ENCODE assay signal across 16 cellular contexts in the genomic region with DNA sequence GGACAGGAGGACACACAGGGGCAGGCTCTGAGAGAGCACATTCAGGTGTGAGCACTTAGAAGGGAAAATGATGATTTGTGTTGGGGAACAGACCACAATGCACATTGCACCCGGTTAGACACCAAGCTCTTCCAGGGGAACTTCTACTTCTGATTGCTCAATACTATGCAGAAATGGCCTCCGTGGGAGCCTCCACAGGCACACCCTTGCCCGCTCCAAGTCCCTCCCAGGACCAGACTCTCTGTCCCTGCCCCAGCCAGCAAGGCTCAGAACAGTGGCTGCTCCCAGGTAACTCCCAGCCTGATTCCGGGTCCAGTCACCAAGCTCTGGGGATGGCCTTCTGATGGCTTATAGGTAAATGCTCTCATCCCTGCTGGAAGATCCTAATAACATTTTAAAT.
"Had no signal": no experiment of that assay in that cellular context is flagged by ENCODE, and none has a peak within 500 bp of the region (broad histone marks: within the 10 kb centered on the region; RNA-seq: fewer than 3 reads in every experiment).

No MANE protein-coding gene starts in this region.

- DNase-seq: activated CD4-positive, alpha-beta memory T cell treated with anti-CD3 and anti-CD28 coated beads, Interleukin-2, amount 10 ng/mL, durations not matched to agents 7 days and 5 days; activated CD4-positive, alpha-beta T cell treated with anti-CD3 and anti-CD28 coated beads for 1 hour; activated naive CD4-positive, alpha-beta T cell; activated naive CD8-positive, alpha-beta T cell treated with anti-CD3 and anti-CD28 coated beads, Interleukin-2, amount 50 U/mL, for 24 hours; caudate nucleus; colonic mucosa; effector CD4-positive, alpha-beta T cell; left ventricle myocardium superior had no signal

- H3K9me3 ChIP-seq: colonic mucosa, heart left ventricle, tibial artery had no signal

- H3K36me3 Mint-ChIP-seq: neural progenitor cell; stimulated activated effector memory CD8-positive, alpha-beta T cell treated with anti-CD3 and anti-CD28 coated beads, Interleukin-12 subunit alpha, Interleukin-12 subunit beta, amount 100 ng/mL, for 72 hours had no signal

- H3K4me3 ChIP-seq: colonic mucosa, heart left ventricle, neural progenitor cell, skin epidermis, tibial artery had no signal

- H3K27ac Mint-ChIP-seq: activated CD4-positive, alpha-beta memory T cell treated with anti-CD3 and anti-CD28 coated beads, Interleukin-2, amount 10 ng/mL, durations not matched to agents 7 days and 5 days; activated naive CD8-positive, alpha-beta T cell treated with anti-CD3 and anti-CD28 coated beads, Interleukin-2, amount 50 U/mL, for 24 hours; activated T-helper 1 cell treated with anti-CD3 and anti-CD28 coated beads, Interleukin-12 subunit alpha, Interleukin-12 subunit beta, Interleukin-2, Interleukin-4 antibody, amounts not matched to agents 30 ng/mL and 10 ng/mL and 1 ng/mL, durations not matched to agents 14 hours and 24 hours and 36 hours; neural progenitor cell; stimulated activated effector memory CD8-positive, alpha-beta T cell treated with anti-CD3 and anti-CD28 coated beads, Interleukin-12 subunit alpha, Interleukin-12 subunit beta, amount 100 ng/mL, for 72 hours; T-helper 2 cell treated with Interferon-gamma antibody and Interleukin-4, amounts not matched to agents 5 μg/mL and 100 μg/mL, for 36 hours had no signal

- H3K36me3 ChIP-seq: colonic mucosa, heart left ventricle, neural progenitor cell, tibial artery had no signal

- H2AFZ ChIP-seq: neural progenitor cell, parathyroid adenoma had no signal

- H3K4me1 Mint-ChIP-seq: activated CD4-positive, alpha-beta memory T cell treated with anti-CD3 and anti-CD28 coated beads, Interleukin-2, amount 10 ng/mL, durations not matched to agents 7 days and 5 days; neural progenitor cell; stimulated activated effector memory CD8-positive, alpha-beta T cell treated with anti-CD3 and anti-CD28 coated beads, Interleukin-12 subunit alpha, Interleukin-12 subunit beta, amount 100 ng/mL, for 72 hours had no signal

- H3K4me3 Mint-ChIP-seq: activated CD4-positive, alpha-beta memory T cell treated with anti-CD3 and anti-CD28 coated beads, Interleukin-2, amount 10 ng/mL, durations not matched to agents 7 days and 5 days; activated naive CD8-positive, alpha-beta T cell treated with anti-CD3 and anti-CD28 coated beads, Interleukin-2, amount 50 U/mL, for 24 hours; activated T-helper 1 cell treated with anti-CD3 and anti-CD28 coated beads, Interleukin-12 subunit alpha, Interleukin-12 subunit beta, Interleukin-2, Interleukin-4 antibody, amounts not matched to agents 30 ng/mL and 10 ng/mL and 1 ng/mL, durations not matched to agents 14 hours and 24 hours and 36 hours; neural progenitor cell; stimulated activated effector memory CD8-positive, alpha-beta T cell treated with anti-CD3 and anti-CD28 coated beads, Interleukin-12 subunit alpha, Interleukin-12 subunit beta, amount 100 ng/mL, for 72 hours; T-helper 2 cell treated with Interferon-gamma antibody and Interleukin-4, amounts not matched to agents 5 μg/mL and 100 μg/mL, for 36 hours had no signal

- H3K9me3 Mint-ChIP-seq: activated CD4-positive, alpha-beta memory T cell treated with anti-CD3 and anti-CD28 coated beads, Interleukin-2, amount 10 ng/mL, durations not matched to agents 7 days and 5 days; activated naive CD8-positive, alpha-beta T cell treated with anti-CD3 and anti-CD28 coated beads, Interleukin-2, amount 50 U/mL, for 24 hours; activated T-helper 1 cell treated with anti-CD3 and anti-CD28 coated beads, Interleukin-12 subunit alpha, Interleukin-12 subunit beta, Interleukin-2, Interleukin-4 antibody, amounts not matched to agents 30 ng/mL and 10 ng/mL and 1 ng/mL, durations not matched to agents 14 hours and 24 hours and 36 hours; neural progenitor cell; stimulated activated effector memory CD8-positive, alpha-beta T cell treated with anti-CD3 and anti-CD28 coated beads, Interleukin-12 subunit alpha, Interleukin-12 subunit beta, amount 100 ng/mL, for 72 hours; T-helper 2 cell treated with Interferon-gamma antibody and Interleukin-4, amounts not matched to agents 5 μg/mL and 100 μg/mL, for 36 hours had no signal

- H3K9ac ChIP-seq: neural progenitor cell, parathyroid adenoma had no signal

- H3K79me2 ChIP-seq: parathyroid adenoma had no signal

- H3K4me1 ChIP-seq: heart left ventricle, parathyroid adenoma, tibial artery had no signal

- H3K27me3 ChIP-seq: colonic mucosa, heart left ventricle, neural progenitor cell, tibial artery had no signal

- H3K27ac ChIP-seq: colonic mucosa, heart left ventricle, neural progenitor cell, parathyroid adenoma, skin epidermis, tibial artery had no signal

- H3K4me2 ChIP-seq: neural progenitor cell had no signal
